ENCODE assay signal across 4 cellular contexts in genomic region chr9:97950873-97951272, GRCh38. TPM values are rescaled to one million over a fixed set of nuclear protein-coding genes. Genes with fewer than 3 reads are reported as not detected.
"Had no signal": no experiment of that assay in that cellular context is flagged by ENCODE, and none has a peak within 500 bp of the region (broad histone marks: within the 10 kb centered on the region; RNA-seq: fewer than 3 reads in every experiment).

No MANE protein-coding gene starts in this region.

RNA-seq across cellular contexts. Expression of gene HEMGN, which starts 12.9 kb away (rescaled TPM):
- total RNA-seq: gastroesophageal sphincter; natural killer cell treated with Interleukin-12 subunit alpha and Interleukin-12 subunit beta and Interleukin-15 and Interleukin-18, amount 100 ng/mL, for 72 hours had no signal
- polyA plus RNA-seq: stomach, urinary bladder had no signal
